ENCODE assay signal across 14 cellular contexts in the genomic region with DNA sequence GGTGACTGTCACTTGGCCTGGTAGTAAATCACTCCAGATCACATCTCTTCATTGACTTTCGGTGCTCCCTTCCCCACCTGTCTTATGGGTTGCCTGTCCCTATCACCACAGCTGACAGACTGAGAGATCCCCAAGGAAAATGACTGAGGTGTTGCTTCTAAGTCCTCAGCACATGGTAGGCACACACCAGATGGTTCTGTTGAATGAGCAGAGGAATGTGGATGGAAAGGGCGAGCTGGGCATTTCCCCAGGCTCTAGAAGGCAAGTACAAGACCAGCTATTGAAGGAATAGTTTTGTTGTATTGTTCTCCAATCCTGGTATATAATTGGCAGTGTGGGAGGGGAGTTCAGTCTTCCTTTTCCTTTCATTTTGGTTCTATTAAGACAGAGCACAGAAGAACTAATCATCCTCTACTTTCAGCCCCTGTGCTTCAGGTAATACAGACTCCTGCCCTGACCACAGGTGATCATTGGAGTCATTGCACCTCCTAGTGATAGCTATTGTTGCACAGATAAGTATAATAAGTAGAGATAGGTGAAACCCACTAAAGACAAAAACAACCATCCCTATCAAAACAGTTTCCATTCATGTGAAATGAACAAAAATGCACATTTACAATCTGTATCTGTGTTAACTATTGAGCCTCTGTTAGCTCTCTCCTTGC.
A peak's percentile ranks its signal among the peaks of the same experiment; 100 is the strongest.
DNase-seq lines count a peak whose midpoint lies in the region; ATAC-seq and TF ChIP-seq lines count a peak whose summit lies in the region.
"Had no signal": no experiment of that assay in that cellular context is flagged by ENCODE, and none has a peak within 500 bp of the region (broad histone marks: within the 10 kb centered on the region; RNA-seq: fewer than 3 reads in every experiment).

No MANE protein-coding gene starts in this region.

- peaks cover 5% of the 10 kb centered on the region for H3K27me3 ChIP-seq in NT2/D1 (ENCODE audit: insufficient read depth, insufficient read length)

- no peak for TF ChIP-seq CTCF in GM10266 (IDR thresholded peaks at IDR 0.05; ENCODE audit: control insufficient read depth, insufficient read depth, low read depth, missing control alignments)
- no peak for TF ChIP-seq CTCF in nephron (IDR thresholded peaks at IDR 0.05; ENCODE audit: unreplicated experiment in 3 of 3)

- H3K27me3 Mint-ChIP-seq in nephron (ENCODE audit: low read depth) = no peaks in the 10 kb centered on the region
- H3K27me3 Mint-ChIP-seq: CD8-positive, alpha-beta memory T cell had no signal

- H3K4me3 ChIP-seq in NT2/D1 (ENCODE audit: insufficient read length, low read depth) = peak overlapping the region; percentile 37

- H3K4me1 ChIP-seq in NT2/D1 (ENCODE audit: insufficient read depth, insufficient read length) = no peaks in the 10 kb centered on the region

- no peaks in the 10 kb centered on the region for H3K9me3 Mint-ChIP-seq in nephron

- H3K4me1 Mint-ChIP-seq in nephron = peaks cover 6% of the 10 kb centered on the region
- H3K4me1 Mint-ChIP-seq: CD8-positive, alpha-beta memory T cell had no signal

- H3K9ac ChIP-seq in NT2/D1 (ENCODE audit: insufficient read length, low read depth) = no peak overlapping the region

- H3K4me3 Mint-ChIP-seq in nephron = peak overlapping the region; percentile 76 to 89 (median 88)
- H3K4me3 Mint-ChIP-seq: CD8-positive, alpha-beta memory T cell; natural killer cell treated with Interleukin-12 subunit alpha and Interleukin-12 subunit beta and Interleukin-15 and Interleukin-18, amount 100 ng/mL, for 72 hours had no signal

- no peaks in the 10 kb centered on the region for H3K9me3 ChIP-seq in NT2/D1 (ENCODE audit: insufficient read depth, low read length)
- H3K9me3 ChIP-seq: sigmoid colon had no signal

- peak overlapping the region; percentile 71 to 79 (median 72) for H3K27ac Mint-ChIP-seq in nephron
- H3K27ac Mint-ChIP-seq: CD8-positive, alpha-beta memory T cell; natural killer cell treated with Interleukin-12 subunit alpha and Interleukin-12 subunit beta and Interleukin-15 and Interleukin-18, amount 100 ng/mL, for 72 hours had no signal

- no peaks in the 10 kb centered on the region for H3K36me3 Mint-ChIP-seq in nephron (ENCODE audit: low read depth)
- H3K36me3 Mint-ChIP-seq: CD8-positive, alpha-beta memory T cell had no signal

- no peaks in the 10 kb centered on the region for H3K36me3 ChIP-seq in NT2/D1 (ENCODE audit: insufficient read depth, insufficient read length, low read length)
- H3K36me3 ChIP-seq: sigmoid colon had no signal

- no peak for ATAC-seq in HG02610 (IDR thresholded peaks at IDR 0.05; ENCODE audit: unreplicated experiment)
- ATAC-seq: natural killer cell treated with Interleukin-12 subunit alpha and Interleukin-12 subunit beta and Interleukin-15 and Interleukin-18, amount 100 ng/mL, for 72 hours had no signal

- DNase-seq in GM10266 (ENCODE audit: extremely low spot score) (peak; percentile 8), NT2/D1 (ENCODE audit: low read depth, low spot score) (no peak), glomerular visceral epithelial cell (ENCODE audit: extremely low spot score) (peak; percentile 3), COR-L47 (lab: John Stamatoyannopoulos, UW) (no peak), SKM-1 treated with dmso at 0.1 percent for 144 hours (lab: John Stamatoyannopoulos, UW; ENCODE audit: unreplicated experiment) (no peak)
- no peak for DNase-seq in activated T-cell treated with anti-CD3 and anti-CD28 coated beads, Interleukin-2, amount 50 U/mL, for 1 hour
- DNase-seq: CD8-positive, alpha-beta memory T cell; GDM1; mammary epithelial cell; MV-4-11 had no signal

Comparison
In these comparisons a context has a peak if more than half of its experiments do, and no peak if none do; other contexts are left out.
1. DNase-seq: peak in GM10266 (single experiment) and glomerular visceral epithelial cell (single experiment); none in NT2/D1 (single experiment), COR-L47 (single experiment), SKM-1 treated with dmso at 0.1 percent for 144 hours (single experiment) and activated T-cell treated with anti-CD3 and anti-CD28 coated beads, Interleukin-2, amount 50 U/mL, for 1 hour (single experiment).